Comparison of ENCODE assay signal across 35 cellular contexts in the genomic region with DNA sequence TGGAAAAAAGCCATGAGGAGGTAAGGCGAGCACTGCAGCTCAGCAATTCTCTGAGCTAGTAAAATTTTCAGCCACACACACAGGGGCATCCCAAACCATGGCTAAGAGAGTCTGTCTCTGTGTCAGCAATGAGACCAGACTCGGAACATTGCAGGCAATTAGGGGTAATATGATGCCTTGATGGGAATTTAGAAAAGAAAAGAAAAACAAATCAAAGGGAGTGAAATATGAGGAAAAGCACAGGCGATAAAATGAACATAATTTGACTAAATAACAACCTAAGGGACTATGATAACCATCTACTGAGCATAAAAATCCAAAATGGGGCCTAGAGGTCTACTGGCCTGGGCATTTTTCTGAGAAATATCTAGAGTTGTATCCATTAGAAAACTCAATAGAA.
"Had no signal": no experiment of that assay in that cellular context is flagged by ENCODE, and none has a peak within 500 bp of the region (broad histone marks: within the 10 kb centered on the region; RNA-seq: fewer than 3 reads in every experiment).

No MANE protein-coding gene starts in this region.

- ATAC-seq: activated CD8-positive, alpha-beta T cell treated with anti-CD3 and anti-CD28 coated beads for 36 hours; activated T-cell treated with anti-CD3 and anti-CD28 coated beads, Interleukin-2, amount 50 U/mL, for 72 hours; activated T-helper 17 cell treated with anti-CD3 and anti-CD28 coated beads, Interleukin-2, amount 50 U/mL, for 72 hours; Right ventricle myocardium inferior had no signal

- H3K4me3 Mint-ChIP-seq: activated CD4-positive, alpha-beta T cell treated with anti-CD3 and anti-CD28 coated beads, Interleukin-2, amount 10 ng/mL, durations not matched to agents 24 days and 14 days; activated CD8-positive, alpha-beta T cell treated with anti-CD3 and anti-CD28 coated beads for 36 hours; activated naive CD8-positive, alpha-beta T cell treated with anti-CD3 and anti-CD28 coated beads for 36 hours; activated T-cell treated with anti-CD3 and anti-CD28 coated beads, Interleukin-2, amount 50 U/mL, for 72 hours; activated T-helper 17 cell treated with anti-CD3 and anti-CD28 coated beads, Interleukin-2, amount 50 U/mL, for 72 hours; central memory CD8-positive, alpha-beta T cell; T-helper 1 cell treated with Interleukin-12 subunit alpha and Interleukin-12 subunit beta and Interleukin-4 antibody, amounts not matched to agents 30 μg/mL and 1 μg/mL, for 36 hours; T-helper 2 cell treated with Interferon-gamma antibody and Interleukin-4, amounts not matched to agents 5 μg/mL and 100 μg/mL, for 36 hours had no signal

- H3K27ac Mint-ChIP-seq: activated CD4-positive, alpha-beta T cell treated with anti-CD3 and anti-CD28 coated beads, Interleukin-2, amount 10 ng/mL, durations not matched to agents 24 days and 14 days; activated CD8-positive, alpha-beta T cell treated with anti-CD3 and anti-CD28 coated beads for 36 hours; activated naive CD8-positive, alpha-beta T cell treated with anti-CD3 and anti-CD28 coated beads for 36 hours; activated T-cell treated with anti-CD3 and anti-CD28 coated beads, Interleukin-2, amount 50 U/mL, for 72 hours; activated T-helper 17 cell treated with anti-CD3 and anti-CD28 coated beads, Interleukin-2, amount 50 U/mL, for 72 hours; T-helper 1 cell treated with Interleukin-12 subunit alpha and Interleukin-12 subunit beta and Interleukin-4 antibody, amounts not matched to agents 30 μg/mL and 1 μg/mL, for 36 hours; T-helper 2 cell treated with Interferon-gamma antibody and Interleukin-4, amounts not matched to agents 5 μg/mL and 100 μg/mL, for 36 hours had no signal

- H3K27ac ChIP-seq: ascending aorta, cardiac muscle cell, PC-9, RWPE1 had no signal

- H3K27me3 Mint-ChIP-seq: activated CD4-positive, alpha-beta T cell treated with anti-CD3 and anti-CD28 coated beads, Interleukin-2, amount 10 ng/mL, durations not matched to agents 24 days and 14 days; activated naive CD8-positive, alpha-beta T cell treated with anti-CD3 and anti-CD28 coated beads for 36 hours; activated T-helper 17 cell treated with anti-CD3 and anti-CD28 coated beads, Interleukin-2, amount 50 U/mL, for 72 hours; central memory CD8-positive, alpha-beta T cell had no signal

- H3K4me3 ChIP-seq: ascending aorta, cardiac muscle cell, MG63, PC-9 had no signal

- H3K36me3 ChIP-seq: ascending aorta, cardiac muscle cell, MG63 had no signal

- DNase-seq: activated CD4-positive, alpha-beta T cell treated with anti-CD3 and anti-CD28 coated beads, Interleukin-2, amount 10 ng/mL, durations not matched to agents 24 days and 14 days; activated CD4-positive, alpha-beta T cell treated with anti-CD3 and anti-CD28 coated beads, Interleukin-2, amount 50 U/mL, for 4 hours; activated CD8-positive, alpha-beta T cell treated with anti-CD3 and anti-CD28 coated beads for 36 hours; activated effector memory CD4-positive, alpha-beta T cell treated with anti-CD3 and anti-CD28 coated beads, Interleukin-2, amount 50 U/mL, for 16 hours; activated naive CD4-positive, alpha-beta T cell; activated naive CD4-positive, alpha-beta T cell treated with anti-CD3 and anti-CD28 coated beads, Interleukin-2, amount 50 U/mL, for 16 hours; activated naive CD8-positive, alpha-beta T cell treated with anti-CD3 and anti-CD28 coated beads for 36 hours; activated T-cell treated with anti-CD3 and anti-CD28 coated beads, Interleukin-2, amount 50 U/mL, for 1 hour; activated T-cell treated with anti-CD3 and anti-CD28 coated beads, Interleukin-2, amount 50 U/mL, for 72 hours; amygdala; Kasumi-1; KG1; MG63; NCI-H1048; NCI-H1417; NCI-H146; NCI-H187; NCI-H2029 treated with DMSO at 0.1 percent for 48 hours; NCI-H2171 treated with DMSO at 0.1 percent for 48 hours; NCI-H2227 treated with DMSO at 0.1 percent for 48 hours; NCI-H446; NCI-H510A treated with DMSO at 0.1 percent for 48 hours; NCI-H526 treated with DMSO at 0.1 percent for 48 hours; PC-9; SIG-M5 had no signal

- FAIRE-seq: RCC 7860, TTC549 had no signal

- H3K4me1 Mint-ChIP-seq: activated CD4-positive, alpha-beta T cell treated with anti-CD3 and anti-CD28 coated beads, Interleukin-2, amount 10 ng/mL, durations not matched to agents 24 days and 14 days; activated naive CD8-positive, alpha-beta T cell treated with anti-CD3 and anti-CD28 coated beads for 36 hours; activated T-helper 17 cell treated with anti-CD3 and anti-CD28 coated beads, Interleukin-2, amount 50 U/mL, for 72 hours; central memory CD8-positive, alpha-beta T cell had no signal

- H3K9me3 ChIP-seq: ascending aorta, MG63 had no signal

- H3K9me3 Mint-ChIP-seq: activated CD8-positive, alpha-beta T cell treated with anti-CD3 and anti-CD28 coated beads for 36 hours had no signal

- H3K36me3 Mint-ChIP-seq: activated naive CD8-positive, alpha-beta T cell treated with anti-CD3 and anti-CD28 coated beads for 36 hours had no signal
